2 cellular contexts compared by ENCODE assay signal in the genomic region with DNA sequence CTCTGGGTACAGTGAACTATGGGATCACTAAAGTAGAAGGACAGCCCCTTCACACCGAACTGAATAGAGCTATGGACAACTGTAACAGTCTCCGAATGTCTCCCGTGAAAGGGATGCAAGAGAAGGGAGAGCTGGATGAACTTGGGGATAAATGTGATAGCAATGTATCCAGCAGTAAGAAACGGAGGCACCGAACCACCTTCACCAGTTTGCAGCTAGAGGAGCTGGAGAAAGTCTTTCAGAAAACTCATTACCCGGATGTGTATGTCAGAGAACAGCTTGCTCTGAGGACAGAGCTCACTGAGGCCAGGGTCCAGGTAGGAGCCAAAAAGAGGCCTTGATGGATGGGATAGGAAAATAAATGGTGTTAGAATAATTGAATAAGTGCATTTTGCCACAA.
TF ChIP-seq lines count a peak whose summit lies in the region.

No MANE protein-coding gene starts in this region.

TF ChIP-seq in A549, 52 proteins besides CTCF, POLR2A, EP300 and RAD21 (continued from another document):
- TF ChIP-seq, protein P1, sequence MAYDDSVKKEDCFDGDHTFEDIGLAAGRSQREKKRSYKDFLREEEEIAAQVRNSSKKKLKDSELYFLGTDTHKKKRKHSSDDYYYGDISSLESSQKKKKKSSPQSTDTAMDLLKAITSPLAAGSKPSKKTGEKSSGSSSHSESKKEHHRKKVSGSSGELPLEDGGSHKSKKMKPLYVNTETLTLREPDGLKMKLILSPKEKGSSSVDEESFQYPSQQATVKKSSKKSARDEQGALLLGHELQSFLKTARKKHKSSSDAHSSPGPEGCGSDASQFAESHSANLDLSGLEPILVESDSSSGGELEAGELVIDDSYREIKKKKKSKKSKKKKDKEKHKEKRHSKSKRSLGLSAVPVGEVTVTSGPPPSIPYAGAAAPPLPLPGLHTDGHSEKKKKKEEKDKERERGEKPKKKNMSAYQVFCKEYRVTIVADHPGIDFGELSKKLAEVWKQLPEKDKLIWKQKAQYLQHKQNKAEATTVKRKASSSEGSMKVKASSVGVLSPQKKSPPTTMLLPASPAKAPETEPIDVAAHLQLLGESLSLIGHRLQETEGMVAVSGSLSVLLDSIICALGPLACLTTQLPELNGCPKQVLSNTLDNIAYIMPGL (CRISPR knock-in tag; IDR thresholded peaks at IDR 0.05; ENCODE audit: borderline replicate concordance), result no peak
- TF ChIP-seq NR3C1 (IDR thresholded peaks at IDR 0.05), result no peak
- TF ChIP-seq, protein P2, sequence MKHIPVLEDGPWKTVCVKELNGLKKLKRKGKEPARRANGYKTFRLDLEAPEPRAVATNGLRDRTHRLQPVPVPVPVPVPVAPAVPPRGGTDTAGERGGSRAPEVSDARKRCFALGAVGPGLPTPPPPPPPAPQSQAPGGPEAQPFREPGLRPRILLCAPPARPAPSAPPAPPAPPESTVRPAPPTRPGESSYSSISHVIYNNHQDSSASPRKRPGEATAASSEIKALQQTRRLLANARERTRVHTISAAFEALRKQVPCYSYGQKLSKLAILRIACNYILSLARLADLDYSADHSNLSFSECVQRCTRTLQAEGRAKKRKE (CRISPR knock-in tag; IDR thresholded peaks at IDR 0.05; ENCODE audit: low read depth), result no peak
- TF ChIP-seq BHLHE40 (IDR thresholded peaks at IDR 0.05; ENCODE audit: low read depth, low read length), result no peak
- no peak for TF ChIP-seq JUNB (IDR thresholded peaks at IDR 0.05)
- TF ChIP-seq FOSL2 (IDR thresholded peaks at IDR 0.05), result no peak
- TF ChIP-seq FOSL2 (CRISPR knock-in tag; IDR thresholded peaks at IDR 0.05), result no peak

TF ChIP-seq in HEK293, 187 proteins besides CTCF, POLR2A, EP300 and RAD21 (continued from another document):
- TF ChIP-seq, protein P3, sequence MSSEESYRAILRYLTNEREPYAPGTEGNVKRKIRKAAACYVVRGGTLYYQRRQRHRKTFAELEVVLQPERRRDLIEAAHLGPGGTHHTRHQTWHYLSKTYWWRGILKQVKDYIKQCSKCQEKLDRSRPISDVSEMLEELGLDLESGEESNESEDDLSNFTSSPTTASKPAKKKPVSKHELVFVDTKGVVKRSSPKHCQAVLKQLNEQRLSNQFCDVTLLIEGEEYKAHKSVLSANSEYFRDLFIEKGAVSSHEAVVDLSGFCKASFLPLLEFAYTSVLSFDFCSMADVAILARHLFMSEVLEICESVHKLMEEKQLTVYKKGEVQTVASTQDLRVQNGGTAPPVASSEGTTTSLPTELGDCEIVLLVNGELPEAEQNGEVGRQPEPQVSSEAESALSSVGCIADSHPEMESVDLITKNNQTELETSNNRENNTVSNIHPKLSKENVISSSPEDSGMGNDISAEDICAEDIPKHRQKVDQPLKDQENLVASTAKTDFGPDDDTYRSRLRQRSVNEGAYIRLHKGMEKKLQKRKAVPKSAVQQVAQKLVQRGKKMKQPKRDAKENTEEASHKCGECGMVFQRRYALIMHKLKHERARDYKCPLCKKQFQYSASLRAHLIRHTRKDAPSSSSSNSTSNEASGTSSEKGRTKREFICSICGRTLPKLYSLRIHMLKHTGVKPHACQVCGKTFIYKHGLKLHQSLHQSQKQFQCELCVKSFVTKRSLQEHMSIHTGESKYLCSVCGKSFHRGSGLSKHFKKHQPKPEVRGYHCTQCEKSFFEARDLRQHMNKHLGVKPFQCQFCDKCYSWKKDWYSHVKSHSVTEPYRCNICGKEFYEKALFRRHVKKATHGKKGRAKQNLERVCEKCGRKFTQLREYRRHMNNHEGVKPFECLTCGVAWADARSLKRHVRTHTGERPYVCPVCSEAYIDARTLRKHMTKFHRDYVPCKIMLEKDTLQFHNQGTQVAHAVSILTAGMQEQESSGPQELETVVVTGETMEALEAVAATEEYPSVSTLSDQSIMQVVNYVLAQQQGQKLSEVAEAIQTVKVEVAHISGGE (tag by site-specific recombination; conservative IDR thresholded peaks at IDR 0.05; ENCODE audit: low read depth), result no peak
- TF ChIP-seq ZFP69B (tag by site-specific recombination; IDR thresholded peaks at IDR 0.05) (no peak), ZNF571 (tag by site-specific recombination; IDR thresholded peaks at IDR 0.05) (no peak), GLI4 (tag by site-specific recombination; IDR thresholded peaks at IDR 0.05) (no peak), ZBTB20 (tag by site-specific recombination; IDR thresholded peaks at IDR 0.05) (peak; percentile 43; the same call in 1 of the 2 replicates), ZNF335 (tag by site-specific recombination; conservative IDR thresholded peaks at IDR 0.05) (0 out of 2 replicates have a peak, but pooled peaks have one; percentile 25), MZF1 (tag by site-specific recombination; IDR thresholded peaks at IDR 0.05; ENCODE audit: borderline replicate concordance) (0 out of 2 replicates have a peak, but pooled peaks have one; percentile 28), ZNF140 (tag by site-specific recombination; IDR thresholded peaks at IDR 0.05) (no peak), ZSCAN30 (tag by site-specific recombination; IDR thresholded peaks at IDR 0.05) (no peak), ZBTB17 (tag by site-specific recombination; IDR thresholded peaks at IDR 0.05) (peak; percentile 51; the same call in 1 of the 2 replicates)
- TF ChIP-seq, protein P4, sequence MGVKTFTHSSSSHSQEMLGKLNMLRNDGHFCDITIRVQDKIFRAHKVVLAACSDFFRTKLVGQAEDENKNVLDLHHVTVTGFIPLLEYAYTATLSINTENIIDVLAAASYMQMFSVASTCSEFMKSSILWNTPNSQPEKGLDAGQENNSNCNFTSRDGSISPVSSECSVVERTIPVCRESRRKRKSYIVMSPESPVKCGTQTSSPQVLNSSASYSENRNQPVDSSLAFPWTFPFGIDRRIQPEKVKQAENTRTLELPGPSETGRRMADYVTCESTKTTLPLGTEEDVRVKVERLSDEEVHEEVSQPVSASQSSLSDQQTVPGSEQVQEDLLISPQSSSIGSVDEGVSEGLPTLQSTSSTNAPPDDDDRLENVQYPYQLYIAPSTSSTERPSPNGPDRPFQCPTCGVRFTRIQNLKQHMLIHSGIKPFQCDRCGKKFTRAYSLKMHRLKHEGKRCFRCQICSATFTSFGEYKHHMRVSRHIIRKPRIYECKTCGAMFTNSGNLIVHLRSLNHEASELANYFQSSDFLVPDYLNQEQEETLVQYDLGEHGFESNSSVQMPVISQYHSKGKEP (tag by site-specific recombination; IDR thresholded peaks at IDR 0.05), result no peak
- TF ChIP-seq, protein P5, sequence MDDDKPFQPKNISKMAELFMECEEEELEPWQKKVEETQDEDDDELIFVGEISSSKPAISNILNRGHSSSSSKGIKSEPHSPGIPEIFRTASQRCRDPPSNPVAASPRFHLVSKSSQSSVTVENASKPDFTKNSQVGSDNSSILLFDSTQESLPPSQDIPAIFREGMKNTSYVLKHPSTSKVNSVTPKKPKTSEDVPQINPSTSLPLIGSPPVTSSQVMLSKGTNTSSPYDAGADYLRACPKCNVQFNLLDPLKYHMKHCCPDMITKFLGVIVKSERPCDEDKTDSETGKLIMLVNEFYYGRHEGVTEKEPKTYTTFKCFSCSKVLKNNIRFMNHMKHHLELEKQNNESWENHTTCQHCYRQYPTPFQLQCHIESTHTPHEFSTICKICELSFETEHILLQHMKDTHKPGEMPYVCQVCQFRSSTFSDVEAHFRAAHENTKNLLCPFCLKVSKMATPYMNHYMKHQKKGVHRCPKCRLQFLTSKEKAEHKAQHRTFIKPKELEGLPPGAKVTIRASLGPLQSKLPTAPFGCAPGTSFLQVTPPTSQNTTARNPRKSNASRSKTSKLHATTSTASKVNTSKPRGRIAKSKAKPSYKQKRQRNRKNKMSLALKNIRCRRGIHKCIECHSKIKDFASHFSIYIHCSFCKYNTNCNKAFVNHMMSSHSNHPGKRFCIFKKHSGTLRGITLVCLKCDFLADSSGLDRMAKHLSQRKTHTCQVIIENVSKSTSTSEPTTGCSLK (tag by site-specific recombination; IDR thresholded peaks at IDR 0.05), result no peak
- TF ChIP-seq, protein P6, sequence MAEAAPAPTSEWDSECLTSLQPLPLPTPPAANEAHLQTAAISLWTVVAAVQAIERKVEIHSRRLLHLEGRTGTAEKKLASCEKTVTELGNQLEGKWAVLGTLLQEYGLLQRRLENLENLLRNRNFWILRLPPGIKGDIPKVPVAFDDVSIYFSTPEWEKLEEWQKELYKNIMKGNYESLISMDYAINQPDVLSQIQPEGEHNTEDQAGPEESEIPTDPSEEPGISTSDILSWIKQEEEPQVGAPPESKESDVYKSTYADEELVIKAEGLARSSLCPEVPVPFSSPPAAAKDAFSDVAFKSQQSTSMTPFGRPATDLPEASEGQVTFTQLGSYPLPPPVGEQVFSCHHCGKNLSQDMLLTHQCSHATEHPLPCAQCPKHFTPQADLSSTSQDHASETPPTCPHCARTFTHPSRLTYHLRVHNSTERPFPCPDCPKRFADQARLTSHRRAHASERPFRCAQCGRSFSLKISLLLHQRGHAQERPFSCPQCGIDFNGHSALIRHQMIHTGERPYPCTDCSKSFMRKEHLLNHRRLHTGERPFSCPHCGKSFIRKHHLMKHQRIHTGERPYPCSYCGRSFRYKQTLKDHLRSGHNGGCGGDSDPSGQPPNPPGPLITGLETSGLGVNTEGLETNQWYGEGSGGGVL (tag by site-specific recombination; IDR thresholded peaks at IDR 0.05), result no peak
- TF ChIP-seq, protein P7, sequence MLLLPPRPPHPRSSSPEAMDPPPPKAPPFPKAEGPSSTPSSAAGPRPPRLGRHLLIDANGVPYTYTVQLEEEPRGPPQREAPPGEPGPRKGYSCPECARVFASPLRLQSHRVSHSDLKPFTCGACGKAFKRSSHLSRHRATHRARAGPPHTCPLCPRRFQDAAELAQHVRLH (tag by site-specific recombination; IDR thresholded peaks at IDR 0.05), result no peak
